In the genomic region with DNA sequence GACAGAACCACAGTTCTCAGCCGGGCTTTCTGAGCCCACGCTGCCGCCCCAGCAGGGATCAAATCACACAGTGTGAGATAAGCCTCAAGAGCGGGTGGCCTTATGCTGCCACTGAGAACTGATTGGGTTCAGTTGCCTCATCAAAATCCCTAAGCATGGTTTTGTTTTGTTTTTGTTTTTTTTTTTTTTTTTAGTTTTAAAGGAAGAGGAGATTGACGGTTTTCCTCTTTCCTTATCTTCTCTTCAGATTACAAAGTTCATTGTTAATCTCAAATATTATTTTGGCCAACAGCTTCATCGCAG, we compare ENCODE assay signal across 7 cellular contexts. TPM values are rescaled to one million over a fixed set of nuclear protein-coding genes. Genes with fewer than 3 reads are reported as not detected.
DNase-seq lines count a peak whose midpoint lies in the region; ATAC-seq and TF ChIP-seq lines count a peak whose summit lies in the region.

No MANE protein-coding gene starts in this region.

- H3K4me3 ChIP-seq in suprapubic skin, result peak overlapping the region; percentile 93

- H3K36me3 ChIP-seq in suprapubic skin, result peaks cover 26% of the 10 kb centered on the region

- ATAC-seq in GM19035 (IDR thresholded peaks at IDR 0.05; ENCODE audit: unreplicated experiment) (peak; percentile 28), HG03039 (IDR thresholded peaks at IDR 0.05; ENCODE audit: unreplicated experiment) (peak; percentile 16)

- H3K36me3 Mint-ChIP-seq in activated naive CD8-positive, alpha-beta T cell treated with anti-CD3 and anti-CD28 coated beads for 36 hours, result peaks cover 37% of the 10 kb centered on the region
- peaks cover 15 to 22% (median 19%) of the 10 kb centered on the region in 3 donors for H3K36me3 Mint-ChIP-seq in immature natural killer cell

- no peaks in the 10 kb centered on the region for H3K27me3 ChIP-seq in suprapubic skin

- peak overlapping the region; percentile 99 for H3K27ac Mint-ChIP-seq in activated naive CD8-positive, alpha-beta T cell treated with anti-CD3 and anti-CD28 coated beads for 36 hours
- H3K27ac Mint-ChIP-seq in immature natural killer cell, result peak overlapping the region; percentile 99 to 100 (median 99)

- H3K9me3 Mint-ChIP-seq in activated naive CD8-positive, alpha-beta T cell treated with anti-CD3 and anti-CD28 coated beads for 36 hours, result no peaks in the 10 kb centered on the region
- H3K9me3 Mint-ChIP-seq in immature natural killer cell, result no peaks in the 10 kb centered on the region

- H3K4me1 Mint-ChIP-seq in activated naive CD8-positive, alpha-beta T cell treated with anti-CD3 and anti-CD28 coated beads for 36 hours, result peaks cover 42% of the 10 kb centered on the region
- peaks cover 37 to 55% of the 10 kb centered on the region in 2 donors for H3K4me1 Mint-ChIP-seq in immature natural killer cell

- peak overlapping the region; percentile 96 for H3K4me3 Mint-ChIP-seq in activated naive CD8-positive, alpha-beta T cell treated with anti-CD3 and anti-CD28 coated beads for 36 hours
- H3K4me3 Mint-ChIP-seq in immature natural killer cell, result peak overlapping the region; percentile 96 to 99 (median 97)

- WGBS in suprapubic skin, result 5% methylated on average over 6 of the region's 6 CpGs

- TF ChIP-seq CTCF in suprapubic skin (IDR thresholded peaks at IDR 0.05), result no peak

- H3K4me1 ChIP-seq in suprapubic skin, result peaks cover 32% of the 10 kb centered on the region

- TF ChIP-seq POLR2A in suprapubic skin (IDR thresholded peaks at IDR 0.05), result no peak

- H3K9me3 ChIP-seq in suprapubic skin, result no peaks in the 10 kb centered on the region

- TF ChIP-seq EP300 in suprapubic skin (IDR thresholded peaks at IDR 0.05), result no peak

- H3K27me3 Mint-ChIP-seq in activated naive CD8-positive, alpha-beta T cell treated with anti-CD3 and anti-CD28 coated beads for 36 hours, result no peaks in the 10 kb centered on the region
- H3K27me3 Mint-ChIP-seq in immature natural killer cell (ENCODE audit: low read depth in 3 of 3), result peaks cover 7 to 13% (median 9%) of the 10 kb centered on the region in 3 donors

- no peak for DNase-seq in activated naive CD8-positive, alpha-beta T cell treated with anti-CD3 and anti-CD28 coated beads for 36 hours
- DNase-seq in immature natural killer cell, result no peak
- no peak for DNase-seq in suprapubic skin (ENCODE audit: low spot score in 2 of 2)
- DNase-seq in cerebellar nuclear complex (lab: John Stamatoyannopoulos, UW), result no peak
- DNase-seq in kidney tubule cell (ENCODE audit: low spot score), result no peak

- peak overlapping the region; percentile 98 for H3K27ac ChIP-seq in suprapubic skin

RNA-seq across cellular contexts. Expression of gene COA6, which starts 0.6 kb away (rescaled TPM):
- 10 to 100 TPM; 60.0 to 63.7 TPM for total RNA-seq in activated naive CD8-positive, alpha-beta T cell treated with anti-CD3 and anti-CD28 coated beads for 36 hours
- polyA plus RNA-seq in immature natural killer cell, result 10 to 100 TPM; 20.3 to 41.0 (median 34.8) TPM
- total RNA-seq in suprapubic skin, result 10 to 100 TPM in 3 of 4 donors, 1 to 10 TPM in 1; 8.6 to 21.4 (median 16.3) TPM
